21 cellular contexts compared by ENCODE assay signal in the genomic region with DNA sequence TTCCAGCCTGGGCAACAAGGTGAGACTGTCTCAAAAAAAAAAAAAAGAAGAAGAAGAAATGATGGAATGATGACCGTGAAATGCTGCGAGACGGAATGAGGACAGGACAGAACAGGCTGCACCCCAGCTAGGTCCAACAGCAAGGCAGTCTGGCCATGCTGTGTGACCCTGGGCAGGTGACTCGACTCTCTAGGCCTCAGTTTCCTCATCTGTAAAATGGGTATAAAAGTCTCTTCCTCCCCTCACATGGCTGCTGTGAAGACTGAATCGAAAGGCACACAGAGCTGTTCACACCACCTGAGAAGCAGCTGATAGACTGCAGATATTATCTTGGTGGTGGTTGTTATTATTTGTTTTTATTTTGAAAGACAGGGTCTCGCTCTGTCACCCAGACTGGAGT. TPM values are rescaled to one million over a fixed set of nuclear protein-coding genes. Genes with fewer than 3 reads are reported as not detected.
DNase-seq lines count a peak whose midpoint lies in the region; ATAC-seq and TF ChIP-seq lines count a peak whose summit lies in the region.
"Had no signal": no experiment of that assay in that cellular context is flagged by ENCODE, and none has a peak within 500 bp of the region (broad histone marks: within the 10 kb centered on the region; RNA-seq: fewer than 3 reads in every experiment).

No MANE protein-coding gene starts in this region.

- H2AFZ ChIP-seq in osteoblast (ENCODE audit: low read length) (no peak overlapping the region), PC-3 (ENCODE audit: low read length) (no peak overlapping the region)
- H2AFZ ChIP-seq: GM23338 had no signal

- H3K4me2 ChIP-seq in osteoblast (ENCODE audit: insufficient read depth, low read length) (no peak overlapping the region), PC-3 (ENCODE audit: low read length) (no peak overlapping the region)
- H3K4me2 ChIP-seq: BLaER1 treated with 17β-estradiol and CSF1 and Interleukin-3, amounts not matched to agents 10 nM and 100 nM; GM23338 had no signal

- H3K4me1 ChIP-seq in cardiac muscle cell (ENCODE audit: low read depth): peaks cover 2% of the 10 kb centered on the region
- peaks cover 5% of the 10 kb centered on the region for H3K4me1 ChIP-seq in osteoblast (ENCODE audit: insufficient read depth, low read length)
- no peaks in the 10 kb centered on the region for H3K4me1 ChIP-seq in PC-3 (ENCODE audit: insufficient read depth, low read length)
- H3K4me1 ChIP-seq: BE2C, HAP-1 had no signal

- H3K79me2 ChIP-seq in osteoblast (ENCODE audit: insufficient read depth, low read length) (no peaks in the 10 kb centered on the region), PC-3 (ENCODE audit: low read length) (no peaks in the 10 kb centered on the region; the same call in 1 of the 2 replicates)

- no peak overlapping the region for H3K9ac ChIP-seq in PC-3 (ENCODE audit: low read length)
- H3K9ac ChIP-seq: BLaER1 treated with 17β-estradiol and CSF1 and Interleukin-3, amounts not matched to agents 10 nM and 100 nM had no signal

- H3K9me3 ChIP-seq in cardiac muscle cell (ENCODE audit: low read depth) (no peaks in the 10 kb centered on the region), osteoblast (ENCODE audit: low read depth, low read length) (no peaks in the 10 kb centered on the region), PC-3 (ENCODE audit: low read length) (no peaks in the 10 kb centered on the region)
- H3K9me3 ChIP-seq: BE2C; BLaER1 treated with 17β-estradiol and CSF1 and Interleukin-3, amounts not matched to agents 10 nM and 100 nM; HAP-1 had no signal

- no peak for ATAC-seq in PC-3
- ATAC-seq: GM12878, GM23338 had no signal

- no peak for DNase-seq in cardiac muscle cell (ENCODE audit: low read depth in 1 of 2, low spot score in 1 of 2)
- DNase-seq in cardiac septum (ENCODE audit: low spot score): no peak
- no peak for DNase-seq in HEK293T (ENCODE audit: extremely low spot score)
- peak; percentile 42 for DNase-seq in osteoblast (ENCODE audit: insufficient read length, low spot score, missing footprints)
- no peak for DNase-seq in PC-3
- DNase-seq in iPS-NIHi7 (ENCODE audit: extremely low spot score): no peak
- DNase-seq: ACHN; AML-193; BE2C; CD4-positive, alpha-beta T cell; CD8-positive, alpha-beta memory T cell; DMS 273 treated with DMSO at 0.1 percent for 48 hours; DMS79; EL; GDM1 had no signal

- H3K27ac ChIP-seq in cardiac muscle cell: peak overlapping the region; percentile 21
- no peak overlapping the region for H3K27ac ChIP-seq in osteoblast (ENCODE audit: low read depth, low read length)
- no peak overlapping the region for H3K27ac ChIP-seq in PC-3 (ENCODE audit: low read length)
- H3K27ac ChIP-seq: 22Rv1; BLaER1 treated with 17β-estradiol and CSF1 and Interleukin-3, amounts not matched to agents 10 nM and 100 nM had no signal

- CTCF ChIA-PET in HEK293T (lab: Yijun Ruan, JAX): no interaction called here
- CTCF ChIA-PET in PC-3 (lab: Charles Lee): no interaction called here

- no peaks in the 10 kb centered on the region for H3F3A ChIP-seq in PC-3 (ENCODE audit: low read length, unreplicated experiment)

- H3K27me3 ChIP-seq in cardiac muscle cell (no peaks in the 10 kb centered on the region), osteoblast (ENCODE audit: insufficient read depth, low read length) (peaks cover 3% of the 10 kb centered on the region), PC-3 (ENCODE audit: low read length) (no peaks in the 10 kb centered on the region)
- H3K27me3 ChIP-seq: BE2C had no signal

- peaks cover 8% of the 10 kb centered on the region for H4K20me1 ChIP-seq in osteoblast (ENCODE audit: insufficient read depth, low read length)
- no peaks in the 10 kb centered on the region for H4K20me1 ChIP-seq in PC-3 (ENCODE audit: low read length)

- H3K36me3 ChIP-seq in cardiac muscle cell (no peaks in the 10 kb centered on the region), osteoblast (ENCODE audit: insufficient read depth, low read length) (no peaks in the 10 kb centered on the region), PC-3 (ENCODE audit: low read depth, low read length) (no peaks in the 10 kb centered on the region)
- H3K36me3 ChIP-seq: BE2C; BLaER1 treated with 17β-estradiol and CSF1 and Interleukin-3, amounts not matched to agents 10 nM and 100 nM; HAP-1 had no signal

- no peaks in the 10 kb centered on the region for H3K9me2 ChIP-seq in PC-3 (replicated peaks; ENCODE audit: low read length)

- intact Hi-C loops in cardiac septum (cut with DNase I) (no loop called here), PC-3 (cut with micrococcal nuclease) (no loop called here)

- no TSS peak for BruUV-seq in PC-3 (replicated peaks; lab: Mats Ljungman, UMichigan)

- POLR2A ChIA-PET in HEK293T (lab: Yijun Ruan, JAX) (no interaction called here), PC-3 (lab: Charles Lee; ENCODE audit: unreplicated experiment) (no interaction called here)

- TF ChIP-seq CTCF in cardiac muscle cell (IDR thresholded peaks at IDR 0.05; ENCODE audit: low read depth, low read length) (no peak), osteoblast (IDR thresholded peaks at IDR 0.05; ENCODE audit: extremely low read depth, low read depth, low read length) (no peak), PC-3 (conservative IDR thresholded peaks at IDR 0.05; ENCODE audit: low read depth, low read length) (no peak)

- H3K4me3 ChIP-seq in cardiac muscle cell (no peak overlapping the region), osteoblast (ENCODE audit: insufficient read depth, low read length) (no peak overlapping the region), PC-3 (ENCODE audit: low read length) (no peak overlapping the region)
- H3K4me3 ChIP-seq: BLaER1 treated with 17β-estradiol and CSF1 and Interleukin-3, amounts not matched to agents 10 nM and 100 nM; GM12878; GM23338; HAP-1 had no signal

TF ChIP-seq in HEK293T, 16 proteins besides CTCF, POLR2A, EP300 and RAD21:
- TF ChIP-seq ZNF384 (IDR thresholded peaks at IDR 0.05): 0 out of 2 replicates have a peak, but pooled peaks have one; percentile 8
- no peak for TF ChIP-seq PKNOX1 (IDR thresholded peaks at IDR 0.05)

RNA-seq across cellular contexts. Expression of gene PTPRS, which starts 22.3 kb away (rescaled TPM):
- total RNA-seq in cardiac muscle cell (247 and 351 TPM in 2 replicates), cardiac septum (37.5 TPM), osteoblast (218 and 227 TPM in 2 replicates), PC-3 (2014; rRNA removed) (106 and 134 TPM in 2 replicates)
- 46.0 and 68.7 TPM in 2 replicates for polyA plus RNA-seq in cardiac muscle cell
- polyA plus RNA-seq: CD14-positive monocyte had no signal
